In genomic region chrX:115579327-115579726, GRCh38 we compare ENCODE assay signal across 21 cellular contexts. TPM values are rescaled to one million over a fixed set of nuclear protein-coding genes. Genes with fewer than 3 reads are reported as not detected.
DNase-seq lines count a peak whose midpoint lies in the region; ATAC-seq, FAIRE-seq and TF ChIP-seq lines count a peak whose summit lies in the region.
"Had no signal": no experiment of that assay in that cellular context is flagged by ENCODE, and none has a peak within 500 bp of the region (broad histone marks: within the 10 kb centered on the region; RNA-seq: fewer than 3 reads in every experiment).

No MANE protein-coding gene starts in this region.

- H3K9me3 ChIP-seq in PC-3 (ENCODE audit: low read length) (no peaks in the 10 kb centered on the region), tibial artery (no peaks in the 10 kb centered on the region)

- no peaks in the 10 kb centered on the region for H3K9me2 ChIP-seq in PC-3 (replicated peaks; ENCODE audit: low read length)

- H3K27ac ChIP-seq in PC-3 (ENCODE audit: low read length) (peak overlapping the region; percentile 97), tibial artery (peak overlapping the region; percentile 5 to 79)
- H3K27ac ChIP-seq: C4-2B, HL-60, KMS-11, SK-N-MC had no signal

- no peaks in the 10 kb centered on the region for H3K27me3 ChIP-seq in PC-3 (ENCODE audit: low read length)
- no peaks in the 10 kb centered on the region for H3K27me3 ChIP-seq in tibial artery

- no peak for DNase-seq in activated naive CD4-positive, alpha-beta T cell treated with anti-CD3 and anti-CD28 coated beads, Interleukin-2, amount 50 U/mL, for 72 hours (ENCODE audit: low spot score in 2 of 2)
- DNase-seq in activated naive CD4-positive, alpha-beta T cell (lab: John Stamatoyannopoulos, UW), result no peak
- peak; percentile 79 for DNase-seq in PC-3
- DNase-seq in tibial artery, result no peak
- no peak for DNase-seq in NCI-H1930 (lab: John Stamatoyannopoulos, UW)
- DNase-seq in NCI-H524 (lab: John Stamatoyannopoulos, UW), result no peak
- DNase-seq: DMS79; H7; NCI-H1436; NCI-H2171; NCI-H446; NCI-H69; NK-92 treated with Interleukin-12 subunit alpha and Interleukin-12 subunit beta, amount 100 ng/mL, for 24 hours; SHP77 had no signal

- H4K20me1 ChIP-seq in PC-3 (ENCODE audit: low read length), result no peaks in the 10 kb centered on the region

- H3K9me3 Mint-ChIP-seq in activated naive CD4-positive, alpha-beta T cell treated with anti-CD3 and anti-CD28 coated beads, Interleukin-2, amount 50 U/mL, for 72 hours, result peaks cover 0 to 4% of the 10 kb centered on the region in 2 donors

- peaks cover 96% of the 10 kb centered on the region for H3K79me2 ChIP-seq in PC-3 (ENCODE audit: low read length)

- POLR2A ChIA-PET in PC-3 (lab: Charles Lee; ENCODE audit: unreplicated experiment), result interaction anchor here (0.6 kb wide), 1 partner anchor 18 kb away, joined by 4 read pairs; the partner anchor contains the start of gene PLS3

- peak overlapping the region; percentile 75 for H3K9ac ChIP-seq in PC-3 (ENCODE audit: low read length)
- H3K9ac ChIP-seq: KMS-11 had no signal

- H3K27ac Mint-ChIP-seq in activated naive CD4-positive, alpha-beta T cell treated with anti-CD3 and anti-CD28 coated beads, Interleukin-2, amount 50 U/mL, for 72 hours, result no peak overlapping the region

- TF ChIP-seq CTCF in PC-3 (conservative IDR thresholded peaks at IDR 0.05; ENCODE audit: low read depth, low read length) (no peak), tibial artery (IDR thresholded peaks at IDR 0.05) (no peak)

- H3K4me1 ChIP-seq in PC-3 (ENCODE audit: insufficient read depth, low read length), result peaks cover 65% of the 10 kb centered on the region
- peaks cover 0 to 77% (median 6%) of the 10 kb centered on the region in 4 donors for H3K4me1 ChIP-seq in tibial artery

- H3K4me2 ChIP-seq in PC-3 (ENCODE audit: low read length), result peak overlapping the region; percentile 66
- H3K4me2 ChIP-seq: KMS-11 had no signal

- no peak overlapping the region for H2AFZ ChIP-seq in PC-3 (ENCODE audit: low read length)

- peaks cover 27% of the 10 kb centered on the region for H3K36me3 ChIP-seq in PC-3 (ENCODE audit: low read depth, low read length)
- no peaks in the 10 kb centered on the region for H3K36me3 ChIP-seq in tibial artery

- no peak overlapping the region; the same call in 1 of the 2 replicates for H3K4me3 ChIP-seq in PC-3 (ENCODE audit: low read length)
- no peak overlapping the region for H3K4me3 ChIP-seq in tibial artery
- H3K4me3 ChIP-seq: SK-N-MC had no signal

- FAIRE-seq in colon (lab: Jason Lieb, UNC), result peak; percentile 57

- ATAC-seq in activated naive CD4-positive, alpha-beta T cell treated with anti-CD3 and anti-CD28 coated beads, Interleukin-2, amount 50 U/mL, for 72 hours, result peak; percentile 29 to 84
- ATAC-seq in PC-3, result peak; percentile 66
- ATAC-seq in GM18870 (IDR thresholded peaks at IDR 0.05; ENCODE audit: unreplicated experiment), result no peak

- H3K36me3 Mint-ChIP-seq in activated naive CD4-positive, alpha-beta T cell treated with anti-CD3 and anti-CD28 coated beads, Interleukin-2, amount 50 U/mL, for 72 hours, result no peaks in the 10 kb centered on the region

- H3F3A ChIP-seq in PC-3 (ENCODE audit: low read length, unreplicated experiment), result no peaks in the 10 kb centered on the region

- no TSS peak for BruUV-seq in PC-3 (replicated peaks; lab: Mats Ljungman, UMichigan)

- intact Hi-C loops in PC-3 (cut with micrococcal nuclease) (no loop called here), tibial artery (cut with DNase I; ENCODE audit: low total_unique reads) (no loop called here)

- CTCF ChIA-PET in PC-3 (lab: Charles Lee), result no interaction called here

RNA-seq across cellular contexts. Expression of gene PLS3, which starts 18.4 kb away (rescaled TPM):
- total RNA-seq in activated naive CD4-positive, alpha-beta T cell treated with anti-CD3 and anti-CD28 coated beads, Interleukin-2, amount 50 U/mL, for 72 hours, result 1 to 10 TPM in 1 of 2 donors, under 1 TPM in 1; 0.84 to 2.2 TPM
- total RNA-seq in PC-3 (2014; rRNA removed), result 248 and 267 TPM in 2 replicates
- total RNA-seq: OCI-LY7 had no signal

Comparison
In these comparisons a context has a peak if more than half of its experiments do, and no peak if none do; other contexts are left out.
1. RNA of gene PLS3, which starts 18.4 kb away (total RNA-seq): 248 to 267 TPM in PC-3; 0.84 to 2.2 TPM in activated naive CD4-positive, alpha-beta T cell treated with anti-CD3 and anti-CD28 coated beads, Interleukin-2, amount 50 U/mL, for 72 hours; every median in the first group is over 10 times any median in the second.